Comparison of ENCODE assay signal across 8 cellular contexts in the genomic region with DNA sequence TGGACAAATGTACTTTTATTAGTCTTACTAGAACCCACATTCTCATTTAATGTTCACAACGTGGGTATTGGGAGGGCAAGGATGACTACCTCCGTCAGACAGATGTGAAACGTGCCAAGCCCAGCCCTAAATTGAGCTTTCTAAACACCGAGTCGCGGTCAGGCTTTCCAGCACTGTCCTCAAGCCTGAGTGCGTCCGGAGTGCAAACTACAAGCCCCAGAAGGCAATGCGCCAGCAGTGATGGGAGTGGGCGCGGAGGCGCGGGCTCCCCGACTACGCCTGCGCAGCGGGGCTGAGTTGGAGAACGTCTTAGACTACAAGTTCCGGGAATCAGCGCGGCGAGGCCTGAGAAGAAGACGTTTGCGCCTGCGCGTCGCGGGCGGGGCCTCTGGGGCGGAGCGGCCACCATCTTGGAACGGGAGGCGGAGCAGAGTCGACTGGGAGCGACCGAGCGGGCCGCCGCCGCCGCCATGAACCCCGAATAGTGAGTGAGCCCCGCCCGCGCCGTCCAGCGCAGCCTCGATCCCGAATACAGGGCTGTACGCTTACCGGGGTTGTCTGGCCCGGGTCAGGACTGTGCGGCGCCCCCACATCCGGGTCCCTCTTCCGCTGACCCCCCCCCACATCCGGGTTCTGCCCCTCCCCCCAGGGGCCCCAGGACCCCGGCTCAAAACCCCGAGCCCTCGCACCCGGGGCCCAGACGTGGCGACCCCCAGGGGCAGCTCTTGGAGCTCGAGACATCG. TPM values are rescaled to one million over a fixed set of nuclear protein-coding genes. Genes with fewer than 3 reads are reported as not detected.
DNase-seq lines count a peak whose midpoint lies in the region; ATAC-seq, FAIRE-seq and TF ChIP-seq lines count a peak whose summit lies in the region.

TSS of gene RAB1B (plus strand) at position 430 of the 743 bp plus-strand sequence. CDS start at position 471, 41 bp downstream.

- H3K36me3 Mint-ChIP-seq in T-helper 2 cell treated with Interferon-gamma antibody and Interleukin-4, amounts not matched to agents 5 μg/mL and 100 μg/mL, for 36 hours (ENCODE audit: low read depth), result peaks cover 36% of the 10 kb centered on the region

- intact Hi-C loops in ascending aorta (cut with DNase I), result loop anchor here (1.0 to 10.0 kb wide), 5 partner anchors 14 to 414 kb away; partner anchors contain the start of genes C11orf68, CFL1, DRAP1 and PACS1
- intact Hi-C loops in psoas muscle (cut with DNase I), result no loop called here

- H3K27me3 ChIP-seq in ascending aorta, result no peaks in the 10 kb centered on the region
- no peaks in the 10 kb centered on the region for H3K27me3 ChIP-seq in right atrium auricular region
- no peaks in the 10 kb centered on the region for H3K27me3 ChIP-seq in psoas muscle (ENCODE audit: insufficient read depth in 3 of 3, low read length in 2 of 3)

- 0% methylated on average over 44 to 65 of the region's 65 CpGs for WGBS in psoas muscle, 3 donors

- ATAC-seq in GM18502 (IDR thresholded peaks at IDR 0.05; ENCODE audit: poor library complexity, unreplicated experiment), result peak; percentile 79
- ATAC-seq in HG02970 (IDR thresholded peaks at IDR 0.05; ENCODE audit: low FRiP score, unreplicated experiment), result peak; percentile 85
- peak; percentile 88 to 90 (median 88) for ATAC-seq in psoas muscle

- H3K27ac Mint-ChIP-seq in T-helper 2 cell treated with Interferon-gamma antibody and Interleukin-4, amounts not matched to agents 5 μg/mL and 100 μg/mL, for 36 hours, result peak within 1 kb of the TSS; percentile 96

- H3K27ac ChIP-seq in ascending aorta, result peak within 1 kb of the TSS; percentile 94 to 99
- H3K27ac ChIP-seq in right atrium auricular region, result peak within 1 kb of the TSS; percentile 92 to 97
- H3K27ac ChIP-seq in psoas muscle, result peak within 1 kb of the TSS; percentile 97

- peaks cover 26% of the 10 kb centered on the region for H3K4me1 Mint-ChIP-seq in T-helper 2 cell treated with Interferon-gamma antibody and Interleukin-4, amounts not matched to agents 5 μg/mL and 100 μg/mL, for 36 hours (ENCODE audit: low read depth)

- FAIRE-seq in urothelium cell line (lab: Jason Lieb, UNC), result peak; percentile 85

- no peaks in the 10 kb centered on the region for H3K27me3 Mint-ChIP-seq in T-helper 2 cell treated with Interferon-gamma antibody and Interleukin-4, amounts not matched to agents 5 μg/mL and 100 μg/mL, for 36 hours (ENCODE audit: low read depth)

- peaks cover 0 to 24% of the 10 kb centered on the region in 2 donors for H3K4me1 ChIP-seq in ascending aorta
- peaks cover 0 to 30% of the 10 kb centered on the region in 2 donors for H3K4me1 ChIP-seq in right atrium auricular region
- H3K4me1 ChIP-seq in psoas muscle, result peaks cover 20% of the 10 kb centered on the region

- TF ChIP-seq CTCF in ascending aorta (IDR thresholded peaks at IDR 0.05) (no peak), right atrium auricular region (IDR thresholded peaks at IDR 0.05) (no peak), psoas muscle (IDR thresholded peaks at IDR 0.05) (no peak)

- H3K36me3 ChIP-seq in ascending aorta, result peaks cover 33 to 39% of the 10 kb centered on the region in 2 donors
- H3K36me3 ChIP-seq in right atrium auricular region, result peaks cover 19% of the 10 kb centered on the region
- H3K36me3 ChIP-seq in psoas muscle (ENCODE audit: insufficient read depth in 1 of 2, low read depth in 1 of 2), result peaks cover 0 to 50% of the 10 kb centered on the region in 2 donors

- H3K4me3 ChIP-seq in ascending aorta (peak within 1 kb of the TSS; percentile 63 to 84), right atrium auricular region (peak within 1 kb of the TSS; percentile 81 to 85), psoas muscle (peak within 1 kb of the TSS; percentile 98)

- peak within 1 kb of the TSS; percentile 99 for H3K4me3 Mint-ChIP-seq in T-helper 2 cell treated with Interferon-gamma antibody and Interleukin-4, amounts not matched to agents 5 μg/mL and 100 μg/mL, for 36 hours

- DNase-seq in NCI-H1930 (lab: John Stamatoyannopoulos, UW) (peak; percentile 99), ascending aorta (ENCODE audit: low spot score in 2 of 2) (peak; percentile 98 to 100), right atrium auricular region (ENCODE audit: low spot score) (peak; percentile 100), psoas muscle (peak; percentile 100), urothelium cell line (ENCODE audit: low spot score) (peak; percentile 99)
- peak; percentile 100 for DNase-seq in T-helper 2 cell treated with Interferon-gamma antibody and Interleukin-4, amounts not matched to agents 5 μg/mL and 100 μg/mL, for 36 hours (ENCODE audit: low spot score)

- no peaks in the 10 kb centered on the region for H3K9me3 ChIP-seq in ascending aorta
- H3K9me3 ChIP-seq in right atrium auricular region, result no peaks in the 10 kb centered on the region
- no peaks in the 10 kb centered on the region for H3K9me3 ChIP-seq in psoas muscle

- no peaks in the 10 kb centered on the region for H3K9me3 Mint-ChIP-seq in T-helper 2 cell treated with Interferon-gamma antibody and Interleukin-4, amounts not matched to agents 5 μg/mL and 100 μg/mL, for 36 hours

RNA-seq across cellular contexts. Expression of gene RAB1B, which starts in this region (rescaled TPM):
- total RNA-seq in ascending aorta (171 TPM), right atrium auricular region (100 to 1,000 TPM in 1 of 2 donors, 10 to 100 TPM in 1; 95.6 to 115 TPM), psoas muscle (100 to 1,000 TPM; 120 to 146 (median 129) TPM)
- 100 to 1,000 TPM; 121 to 163 (median 130) TPM for polyA plus RNA-seq in psoas muscle

Comparison
In these comparisons a context has a peak if more than half of its experiments do, and no peak if none do; other contexts are left out.
1. Peak in every context shown above with its lines: DNase-seq, ATAC-seq, H3K4me3 ChIP-seq and H3K27ac ChIP-seq.